Comparison of ENCODE assay signal across 36 cellular contexts in genomic region chr20:58182521-58183140, GRCh38. TPM values are rescaled to one million over a fixed set of nuclear protein-coding genes. Genes with fewer than 3 reads are reported as not detected.
"Had no signal": no experiment of that assay in that cellular context is flagged by ENCODE, and none has a peak within 500 bp of the region (broad histone marks: within the 10 kb centered on the region; RNA-seq: fewer than 3 reads in every experiment).

No MANE protein-coding gene starts in this region.

- H3K9me3 ChIP-seq: neutrophil, pancreas, psoas muscle, suprapubic skin, testis, transverse colon, upper lobe of right lung, vagina had no signal

- H3K9me3 Mint-ChIP-seq: natural killer cell treated with Interleukin-12 subunit alpha and Interleukin-12 subunit beta and Interleukin-15 and Interleukin-18, amount 100 ng/mL, for 72 hours had no signal

- H3K4me1 ChIP-seq: psoas muscle had no signal

- ATAC-seq: naive thymus-derived CD8-positive, alpha-beta T cell; natural killer cell treated with Interleukin-12 subunit alpha and Interleukin-12 subunit beta and Interleukin-15 and Interleukin-18, amount 100 ng/mL, for 72 hours; pancreas; psoas muscle; right cardiac atrium; sciatic nerve; stimulated activated memory B cell treated with anti-CD40 and anti-IgM and Interleukin-4, amounts not matched to agents 10 μg/mL and 1 μg/mL and 100 μg/mL, for 72 hours; stimulated activated naive CD8-positive, alpha-beta T cell treated with anti-CD3 and anti-CD28 coated beads, Interleukin-15, amount 100 ng/mL, for 72 hours; stimulated activated naive CD8-positive, alpha-beta T cell treated with anti-CD3 and anti-CD28 coated beads, Interleukin-15, Interleukin-2, amounts not matched to agents 100 U/mL and 50 U/mL, for 24 hours; upper lobe of right lung had no signal

- DNase-seq: naive thymus-derived CD8-positive, alpha-beta T cell; nephron progenitor cell; nucleus accumbens; pancreas; psoas muscle; right cardiac atrium; spleen; stimulated activated CD4-positive, alpha-beta T cell treated with anti-CD3 and anti-CD28 coated beads, Interleukin-12 subunit alpha, Interleukin-12 subunit beta, amount 100 ng/mL, for 4 hours; stimulated activated CD4-positive, alpha-beta T cell treated with anti-CD3 and anti-CD28 coated beads, Interleukin-1b, Interleukin-23, amount 100 ng/mL, for 48 hours; stimulated activated CD4-positive, alpha-beta T cell treated with anti-CD3 and anti-CD28 coated beads, Interleukin-4, amount 100 ng/mL, for 1 hour; stimulated activated CD4-positive, alpha-beta T cell treated with anti-CD3 and anti-CD28 coated beads, Interleukin-4, amount 100 ng/mL, for 4 hours; stimulated activated CD8-positive, alpha-beta memory T cell treated with anti-CD3 and anti-CD28 coated beads, Interleukin-4, amount 100 ng/mL, for 48 hours; stimulated activated naive CD4-positive, alpha-beta T cell; stimulated activated naive CD8-positive, alpha-beta T cell treated with anti-CD3 and anti-CD28 coated beads, Interleukin-15, amount 100 ng/mL, for 72 hours; stimulated activated naive CD8-positive, alpha-beta T cell treated with anti-CD3 and anti-CD28 coated beads, Interleukin-15, Interleukin-2, amounts not matched to agents 100 U/mL and 50 U/mL, for 24 hours; substantia nigra; testis; tibial artery; transverse colon; upper lobe of right lung had no signal

- FAIRE-seq: pancreas had no signal

- H3K4me3 Mint-ChIP-seq: naive thymus-derived CD8-positive, alpha-beta T cell; natural killer cell treated with Interleukin-12 subunit alpha and Interleukin-12 subunit beta and Interleukin-15 and Interleukin-18, amount 100 ng/mL, for 72 hours; nephron progenitor cell; neural crest cell; stimulated activated memory B cell treated with anti-CD40 and anti-IgM and Interleukin-4, amounts not matched to agents 10 μg/mL and 1 μg/mL and 100 μg/mL, for 72 hours; stimulated activated naive CD8-positive, alpha-beta T cell treated with anti-CD3 and anti-CD28 coated beads, Interleukin-15, amount 100 ng/mL, for 72 hours; type B pancreatic cell had no signal

- H3K36me3 Mint-ChIP-seq: naive thymus-derived CD8-positive, alpha-beta T cell; natural killer cell treated with Interleukin-12 subunit alpha and Interleukin-12 subunit beta and Interleukin-15 and Interleukin-18, amount 100 ng/mL, for 72 hours; stimulated activated memory B cell treated with anti-CD40 and anti-IgM and Interleukin-4, amounts not matched to agents 10 μg/mL and 1 μg/mL and 100 μg/mL, for 72 hours; type B pancreatic cell had no signal

- H3K27ac ChIP-seq: neutrophil, pancreas, psoas muscle, skin epidermis, spleen, suprapubic skin, testis, tibial artery, transverse colon, upper lobe of right lung, vagina had no signal

- H3K27ac Mint-ChIP-seq: naive thymus-derived CD8-positive, alpha-beta T cell; natural killer cell treated with Interleukin-12 subunit alpha and Interleukin-12 subunit beta and Interleukin-15 and Interleukin-18, amount 100 ng/mL, for 72 hours; nephron progenitor cell; stimulated activated memory B cell treated with anti-CD40 and anti-IgM and Interleukin-4, amounts not matched to agents 10 μg/mL and 1 μg/mL and 100 μg/mL, for 72 hours; stimulated activated naive CD8-positive, alpha-beta T cell treated with anti-CD3 and anti-CD28 coated beads, Interleukin-15, amount 100 ng/mL, for 72 hours; type B pancreatic cell had no signal

- H3K4me3 ChIP-seq: pancreas, psoas muscle, skin epidermis, smooth muscle cell, spleen, suprapubic skin, testis, tibial artery, transverse colon, upper lobe of right lung, vagina had no signal

- H3K36me3 ChIP-seq: neutrophil, pancreas, spleen, suprapubic skin, tibial artery, transverse colon, upper lobe of right lung, vagina had no signal

RNA-seq across cellular contexts. Expression of gene ANKRD60, which starts 45.8 kb away (rescaled TPM):
- total RNA-seq: naive thymus-derived CD8-positive, alpha-beta T cell; natural killer cell treated with Interleukin-12 subunit alpha and Interleukin-12 subunit beta and Interleukin-15 and Interleukin-18, amount 100 ng/mL, for 72 hours; neural crest cell; omental fat pad; osteocyte; pancreas; posterior vena cava; psoas muscle; renal cortical epithelial cell; right cardiac atrium; sciatic nerve; smooth muscle cell; spleen; suprapubic skin; transverse colon; upper lobe of right lung; urinary bladder; vagina had no signal
- polyA plus RNA-seq: naive thymus-derived CD8-positive, alpha-beta T cell; pancreas; psoas muscle; right cardiac atrium; smooth muscle cell; spleen; thymus; urinary bladder had no signal
